23 cellular contexts compared by ENCODE assay signal in the genomic region with DNA sequence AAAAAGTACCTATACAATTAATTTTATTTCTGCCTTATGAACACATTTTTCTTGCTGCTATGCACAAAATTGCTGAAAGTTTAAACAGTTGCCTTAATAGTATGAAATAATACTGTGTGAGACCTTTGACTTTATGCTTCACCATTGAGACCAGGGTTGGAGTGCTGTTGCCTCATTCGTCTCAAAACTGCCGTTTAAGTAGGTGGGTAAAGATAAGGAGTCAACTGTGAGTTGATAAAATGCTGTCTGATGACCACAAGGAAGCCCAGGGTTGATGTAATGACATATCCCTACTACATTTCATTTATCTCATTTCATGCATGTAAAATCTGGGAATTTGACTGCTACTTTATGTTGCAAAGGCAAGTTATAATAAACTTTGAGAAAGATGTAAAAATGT.
"Had no signal": no experiment of that assay in that cellular context is flagged by ENCODE, and none has a peak within 500 bp of the region (broad histone marks: within the 10 kb centered on the region; RNA-seq: fewer than 3 reads in every experiment).

No MANE protein-coding gene starts in this region.

- H3K4me3 ChIP-seq: coronary artery, gastrocnemius medialis, heart right ventricle, mucosa of descending colon, ovary, right lobe of liver, spleen, testis, tibial nerve, upper lobe of right lung, vagina had no signal

- H3K27me3 ChIP-seq: gastrocnemius medialis, ovary, right lobe of liver, spleen, testis, upper lobe of right lung, vagina had no signal

- ATAC-seq: esophagus mucosa; gastrocnemius medialis; heart right ventricle; mucosa of descending colon; natural killer cell; right lobe of liver; stimulated activated naive B cell treated with anti-CD40 and anti-IgM and Interleukin-4, amounts not matched to agents 10 μg/mL and 1 μg/mL and 100 μg/mL, for 72 hours; stimulated activated naive CD8-positive, alpha-beta T cell treated with anti-CD3 and anti-CD28 coated beads, Interleukin-15, amount 100 ng/mL, for 72 hours; upper lobe of right lung had no signal

- DNase-seq: effector CD4-positive, alpha-beta T cell; endodermal cell; gastrocnemius medialis; heart right ventricle; hypothalamus; kidney glomerular epithelial cell; mucosa of descending colon; natural killer cell; nucleus accumbens; ovary; right lobe of liver; spleen; stimulated activated CD4-positive, alpha-beta T cell treated with anti-CD3 and anti-CD28 coated beads, Interleukin-15, amount 100 ng/mL, for 24 hours; stimulated activated CD4-positive, alpha-beta T cell treated with anti-CD3 and anti-CD28 coated beads, Interleukin-1b, Interleukin-23, amount 100 ng/mL, for 48 hours; stimulated activated CD4-positive, alpha-beta T cell treated with anti-CD3 and anti-CD28 coated beads, Interleukin-4, amount 100 ng/mL, for 24 hours; stimulated activated naive B cell treated with anti-CD40 and anti-IgM and Interleukin-4, amounts not matched to agents 10 μg/mL and 1 μg/mL and 100 μg/mL, for 72 hours; stimulated activated naive CD8-positive, alpha-beta T cell treated with anti-CD3 and anti-CD28 coated beads, Interleukin-15, amount 100 ng/mL, for 72 hours; testis; upper lobe of right lung had no signal

- H3K27ac ChIP-seq: coronary artery, gastrocnemius medialis, heart right ventricle, ovary, right lobe of liver, spleen, testis, tibial nerve, upper lobe of right lung, vagina had no signal

- H3K4me1 ChIP-seq: gastrocnemius medialis, heart right ventricle, right lobe of liver, spleen, testis, tibial nerve, upper lobe of right lung, vagina had no signal

- H3K9me3 ChIP-seq: gastrocnemius medialis, heart right ventricle, mucosa of descending colon, ovary, right lobe of liver, spleen, testis, tibial nerve, upper lobe of right lung, vagina had no signal

- H3K36me3 ChIP-seq: gastrocnemius medialis, heart right ventricle, ovary, right lobe of liver, spleen, tibial nerve, upper lobe of right lung, vagina had no signal
